In genomic region chr3:42090973-42091731, GRCh38 we compare ENCODE assay signal across 1 cellular context.
TF ChIP-seq lines count a peak whose summit lies in the region.

TRAK1 (plus strand) TSS chr3:42091357; CDS start chr3:42091470, 113 bp downstream.

TF ChIP-seq in HCT116, 20 proteins besides CTCF, POLR2A, EP300 and RAD21 (continued from another document):
- TF ChIP-seq MAX (IDR thresholded peaks at IDR 0.05): no peak
- TF ChIP-seq FOSL1 (IDR thresholded peaks at IDR 0.05; ENCODE audit: low read depth): no peak
- no peak for TF ChIP-seq ZFX (IDR thresholded peaks at IDR 0.05)
- TF ChIP-seq, protein P1, sequence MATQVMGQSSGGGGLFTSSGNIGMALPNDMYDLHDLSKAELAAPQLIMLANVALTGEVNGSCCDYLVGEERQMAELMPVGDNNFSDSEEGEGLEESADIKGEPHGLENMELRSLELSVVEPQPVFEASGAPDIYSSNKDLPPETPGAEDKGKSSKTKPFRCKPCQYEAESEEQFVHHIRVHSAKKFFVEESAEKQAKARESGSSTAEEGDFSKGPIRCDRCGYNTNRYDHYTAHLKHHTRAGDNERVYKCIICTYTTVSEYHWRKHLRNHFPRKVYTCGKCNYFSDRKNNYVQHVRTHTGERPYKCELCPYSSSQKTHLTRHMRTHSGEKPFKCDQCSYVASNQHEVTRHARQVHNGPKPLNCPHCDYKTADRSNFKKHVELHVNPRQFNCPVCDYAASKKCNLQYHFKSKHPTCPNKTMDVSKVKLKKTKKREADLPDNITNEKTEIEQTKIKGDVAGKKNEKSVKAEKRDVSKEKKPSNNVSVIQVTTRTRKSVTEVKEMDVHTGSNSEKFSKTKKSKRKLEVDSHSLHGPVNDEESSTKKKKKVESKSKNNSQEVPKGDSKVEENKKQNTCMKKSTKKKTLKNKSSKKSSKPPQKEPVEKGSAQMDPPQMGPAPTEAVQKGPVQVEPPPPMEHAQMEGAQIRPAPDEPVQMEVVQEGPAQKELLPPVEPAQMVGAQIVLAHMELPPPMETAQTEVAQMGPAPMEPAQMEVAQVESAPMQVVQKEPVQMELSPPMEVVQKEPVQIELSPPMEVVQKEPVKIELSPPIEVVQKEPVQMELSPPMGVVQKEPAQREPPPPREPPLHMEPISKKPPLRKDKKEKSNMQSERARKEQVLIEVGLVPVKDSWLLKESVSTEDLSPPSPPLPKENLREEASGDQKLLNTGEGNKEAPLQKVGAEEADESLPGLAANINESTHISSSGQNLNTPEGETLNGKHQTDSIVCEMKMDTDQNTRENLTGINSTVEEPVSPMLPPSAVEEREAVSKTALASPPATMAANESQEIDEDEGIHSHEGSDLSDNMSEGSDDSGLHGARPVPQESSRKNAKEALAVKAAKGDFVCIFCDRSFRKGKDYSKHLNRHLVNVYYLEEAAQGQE (IDR thresholded peaks at IDR 0.05; ENCODE audit: low read depth): no peak
- TF ChIP-seq EZH2 (IDR thresholded peaks at IDR 0.05): no peak
- no peak for TF ChIP-seq POLR2AphosphoS5 (IDR thresholded peaks at IDR 0.05; ENCODE audit: low read depth, low read length)
